ENCODE assay signal across 14 cellular contexts in genomic region chr16:27769561-27770222, GRCh38.
DNase-seq lines count a peak whose midpoint lies in the region; ATAC-seq and TF ChIP-seq lines count a peak whose summit lies in the region.
"Had no signal": no experiment of that assay in that cellular context is flagged by ENCODE, and none has a peak within 500 bp of the region (broad histone marks: within the 10 kb centered on the region; RNA-seq: fewer than 3 reads in every experiment).

No MANE protein-coding gene starts in this region.

- H3K4ac ChIP-seq in neuronal stem cell (ENCODE audit: low read length): no peak overlapping the region

- TF ChIP-seq CTCF in choroid plexus epithelial cell (conservative IDR thresholded peaks at IDR 0.05; ENCODE audit: low read depth, low read length) (no peak), OCI-LY7 (conservative IDR thresholded peaks at IDR 0.05; ENCODE audit: low read length) (no peak)

- peaks cover 9 to 54% of the 10 kb centered on the region in 2 donors for H3K36me3 ChIP-seq in neuronal stem cell (replicated peaks in 1 of 2; ENCODE audit: control insufficient read depth in 2 of 2, insufficient read depth in 2 of 2, low read length in 2 of 2)
- H3K36me3 ChIP-seq in OCI-LY7 (ENCODE audit: insufficient read depth, low read length): no peaks in the 10 kb centered on the region
- H3K36me3 ChIP-seq: gastrocnemius medialis, transverse colon had no signal

- H3K4me3 ChIP-seq in choroid plexus epithelial cell (ENCODE audit: low read depth, low read length) (no peak overlapping the region), neuronal stem cell (ENCODE audit: low read length in 2 of 2) (no peak overlapping the region), OCI-LY7 (ENCODE audit: low read depth, low read length, poor library complexity, severe bottlenecking) (no peak overlapping the region)
- H3K4me3 ChIP-seq: gastrocnemius medialis, lung, transverse colon had no signal

- no peaks in the 10 kb centered on the region for H3K27me3 ChIP-seq in neuronal stem cell (ENCODE audit: control insufficient read depth in 3 of 3, insufficient read depth in 3 of 3, low read depth in 1 of 3, low read length in 3 of 3)
- H3K27me3 ChIP-seq: gastrocnemius medialis, transverse colon had no signal

- H4K8ac ChIP-seq in neuronal stem cell (ENCODE audit: low read depth, low read length): no peak overlapping the region

- H2AFZ ChIP-seq in neuronal stem cell (ENCODE audit: low read length) (no peak overlapping the region), OCI-LY7 (ENCODE audit: low read length) (no peak overlapping the region)

- H2BK12ac ChIP-seq in neuronal stem cell (ENCODE audit: low read length): no peak overlapping the region

- no peaks in the 10 kb centered on the region for H3K9me2 ChIP-seq in OCI-LY7 (ENCODE audit: insufficient read depth, low read length)

- no peak overlapping the region for H4K91ac ChIP-seq in neuronal stem cell (ENCODE audit: low read depth, low read length, poor library complexity)

- H2BK15ac ChIP-seq in neuronal stem cell (ENCODE audit: low read length): no peak overlapping the region

- no peak overlapping the region for H2AK5ac ChIP-seq in neuronal stem cell (ENCODE audit: low read depth, low read length)

- no peak overlapping the region for H3K23ac ChIP-seq in neuronal stem cell (ENCODE audit: low read depth, low read length, poor library complexity)

- no peak overlapping the region for H2BK120ac ChIP-seq in neuronal stem cell (ENCODE audit: low read depth, low read length)

- POLR2A ChIA-PET in OCI-LY7 (lab: Charles Lee): interaction anchor here (0.6 kb wide), 1 partner anchor 16 kb away, joined by 4 read pairs; no protein-coding TSS in a partner anchor

- no peaks in the 10 kb centered on the region for H3K4me1 ChIP-seq in neuronal stem cell (ENCODE audit: control insufficient read depth in 2 of 2, insufficient read depth in 1 of 2, low read depth in 1 of 2, low read length in 2 of 2)
- H3K4me1 ChIP-seq in OCI-LY7 (ENCODE audit: insufficient read depth, low read length, poor library complexity, severe bottlenecking): no peaks in the 10 kb centered on the region
- H3K4me1 ChIP-seq: Caco-2, gastrocnemius medialis, transverse colon had no signal

- no peak overlapping the region for H3K4me2 ChIP-seq in neuronal stem cell (ENCODE audit: insufficient read depth, low read length, poor library complexity, severe bottlenecking)
- H3K4me2 ChIP-seq in OCI-LY7 (ENCODE audit: low read length): no peak overlapping the region

- no peaks in the 10 kb centered on the region for H4K20me1 ChIP-seq in OCI-LY7 (ENCODE audit: insufficient read depth, low read length)

- no TSS peak for BruUV-seq in OCI-LY7 (replicated peaks; lab: Mats Ljungman, UMichigan)

- peak; percentile 77 for DNase-seq in DMS 273 (lab: John Stamatoyannopoulos, UW; ENCODE audit: unreplicated experiment)
- peak; percentile 72 for DNase-seq in NCI-H146 treated with DMSO at 0.1 percent for 48 hours (lab: John Stamatoyannopoulos, UW; ENCODE audit: unreplicated experiment)
- DNase-seq in choroid plexus epithelial cell (ENCODE audit: low read depth): peak; percentile 91
- DNase-seq in neuronal stem cell (ENCODE audit: low spot score): no peak
- DNase-seq in stimulated activated CD4-positive, alpha-beta T cell treated with anti-CD3 and anti-CD28 coated beads, Interleukin-4, amount 100 ng/mL, for 4 hours: no peak
- DNase-seq in OCI-LY7 (ENCODE audit: low spot score): no peak
- no peak for DNase-seq in COR-L47 (lab: John Stamatoyannopoulos, UW)
- DNase-seq: gastrocnemius medialis, NCI-H1417 treated with DMSO at 0.1 percent for 48 hours, transverse colon had no signal

- no peaks in the 10 kb centered on the region for H3K79me2 ChIP-seq in OCI-LY7 (ENCODE audit: insufficient read depth, low read depth, low read length)

- no peak overlapping the region for H2BK5ac ChIP-seq in neuronal stem cell (ENCODE audit: low read length)

- H3K14ac ChIP-seq in neuronal stem cell (ENCODE audit: low read length): no peak overlapping the region

- H3K9ac ChIP-seq in neuronal stem cell (ENCODE audit: low read depth, low read length, poor library complexity): peak overlapping the region; percentile 53

- no CpG with 5 or more reads among the region's 27 CpGs for WGBS in neuronal stem cell (ENCODE audit: extremely low coverage in 2 of 2, insufficient read length in 2 of 2, insufficient replicate concordance in 1 of 2), 2 donors

- CTCF ChIA-PET in OCI-LY7 (lab: Charles Lee; ENCODE audit: unreplicated experiment): no interaction called here

- H3K9me3 ChIP-seq in neuronal stem cell (replicated peaks in 1 of 2; ENCODE audit: control insufficient read depth in 2 of 2, insufficient read depth in 1 of 2, low read depth in 1 of 2, low read length in 2 of 2) (peaks cover 0 to 8% of the 10 kb centered on the region in 2 donors), OCI-LY7 (ENCODE audit: low read length) (no peaks in the 10 kb centered on the region)
- H3K9me3 ChIP-seq: Caco-2, gastrocnemius medialis, transverse colon had no signal

- no peaks in the 10 kb centered on the region for H3K79me1 ChIP-seq in neuronal stem cell (ENCODE audit: low read depth, low read length)

- H3K27ac ChIP-seq in neuronal stem cell (replicated peaks; ENCODE audit: low read length): no peak overlapping the region
- no peak overlapping the region for H3K27ac ChIP-seq in OCI-LY7 (ENCODE audit: low read depth, low read length, poor library complexity, severe bottlenecking)
- H3K27ac ChIP-seq: gastrocnemius medialis, transverse colon, VCaP had no signal

- intact Hi-C loops in OCI-LY7 (cut with micrococcal nuclease; ENCODE audit: unreplicated experiment): no loop called here

- H3K18ac ChIP-seq in neuronal stem cell (ENCODE audit: low read length): no peak overlapping the region

- no peak for ATAC-seq in GM19463 (IDR thresholded peaks at IDR 0.05; ENCODE audit: unreplicated experiment)
- ATAC-seq: gastrocnemius medialis had no signal

Comparison
In these comparisons a context has a peak if more than half of its experiments do, and no peak if none do; other contexts are left out.
1. DNase-seq: peak in DMS 273 (single experiment), NCI-H146 treated with DMSO at 0.1 percent for 48 hours (single experiment) and choroid plexus epithelial cell (single experiment); none in neuronal stem cell (single experiment), stimulated activated CD4-positive, alpha-beta T cell treated with anti-CD3 and anti-CD28 coated beads, Interleukin-4, amount 100 ng/mL, for 4 hours (0 of 2), OCI-LY7 (single experiment) and COR-L47 (single experiment).